In the genomic region with DNA sequence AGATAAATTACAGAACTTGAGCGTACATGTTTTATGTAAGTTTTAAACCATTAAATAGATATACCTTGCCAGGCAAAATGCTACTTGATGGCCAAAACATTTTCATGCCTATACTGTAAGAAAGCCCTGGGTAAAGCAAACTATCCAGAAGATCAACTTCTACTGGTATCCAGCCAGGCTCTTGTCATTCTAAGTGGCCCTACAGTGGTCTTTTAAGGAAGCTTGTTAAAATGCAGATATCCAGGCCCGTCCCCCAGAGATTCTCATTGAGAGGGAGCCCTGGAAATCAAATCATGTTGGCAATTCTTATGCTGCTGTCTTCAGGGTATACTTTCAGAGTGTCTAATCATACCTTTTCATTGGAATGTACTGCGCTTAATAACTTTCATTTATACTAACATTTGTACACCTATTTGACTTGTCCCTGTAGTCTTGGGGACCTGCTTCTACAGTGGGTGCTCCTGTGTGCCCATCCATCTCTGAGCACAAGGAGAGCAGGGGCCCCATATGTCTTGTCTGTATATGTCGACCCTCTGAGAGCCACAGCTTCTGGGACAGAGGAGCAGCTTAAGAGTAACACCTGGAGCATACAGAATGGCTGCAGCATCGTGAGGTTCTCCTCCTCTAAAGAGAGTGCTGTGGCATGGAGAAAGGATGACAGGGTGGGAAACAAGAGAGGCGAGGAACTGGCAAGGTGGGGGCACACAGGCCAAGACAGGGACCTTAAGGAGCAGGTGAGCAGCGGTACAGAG, we compare ENCODE assay signal across 19 cellular contexts. TPM values are rescaled to one million over a fixed set of nuclear protein-coding genes. Genes with fewer than 3 reads are reported as not detected.
A peak's percentile ranks its signal among the peaks of the same experiment; 100 is the strongest.
DNase-seq lines count a peak whose midpoint lies in the region; ATAC-seq and TF ChIP-seq lines count a peak whose summit lies in the region.
"Had no signal": no experiment of that assay in that cellular context is flagged by ENCODE, and none has a peak within 500 bp of the region (broad histone marks: within the 10 kb centered on the region; RNA-seq: fewer than 3 reads in every experiment).

No MANE protein-coding gene starts in this region.

- H3K36me3 ChIP-seq in iPS-15b (ENCODE audit: control insufficient read depth, insufficient read depth, low read length) (no peaks in the 10 kb centered on the region), mesenchymal stem cell (ENCODE audit: control insufficient read depth in 1 of 2, insufficient read depth in 2 of 2, low read depth in 1 of 2, low read length in 2 of 2) (peaks cover 6 to 38% of the 10 kb centered on the region in 2 experiments)

- H4K8ac ChIP-seq in mesenchymal stem cell (ENCODE audit: low read length) = no peak overlapping the region

- H3K4ac ChIP-seq in mesenchymal stem cell (ENCODE audit: low read depth in 1 of 2, low read length in 2 of 2) = no peak overlapping the region

- peak overlapping the region; percentile 87 for H3K27ac Mint-ChIP-seq in activated naive CD4-positive, alpha-beta T cell treated with anti-CD3 and anti-CD28 coated beads, Interleukin-2, amount 50 U/mL, for 24 hours
- peak overlapping the region; percentile 24 for H3K27ac Mint-ChIP-seq in activated T-helper 1 cell treated with anti-CD3 and anti-CD28 coated beads, Interleukin-12 subunit alpha, Interleukin-12 subunit beta, Interleukin-2, Interleukin-4 antibody, amounts not matched to agents 30 ng/mL and 10 ng/mL and 1 ng/mL, durations not matched to agents 14 hours and 24 hours and 36 hours
- peak overlapping the region; percentile 13 for H3K27ac Mint-ChIP-seq in type B pancreatic cell
- H3K27ac Mint-ChIP-seq in activated CD4-positive, alpha-beta memory T cell treated with anti-CD3 and anti-CD28 coated beads, Interleukin-2, amount 10 ng/mL, durations not matched to agents 7 days and 5 days = no peak overlapping the region
- H3K27ac Mint-ChIP-seq: activated B cell treated with CpG ODN at 0.5 μM for 24 hours; T-helper 1 cell treated with Interleukin-12 subunit alpha and Interleukin-12 subunit beta and Interleukin-4 antibody, amounts not matched to agents 30 μg/mL and 1 μg/mL, for 36 hours had no signal

- DNase-seq in activated naive CD4-positive, alpha-beta T cell treated with anti-CD3 and anti-CD28 coated beads, Interleukin-2, amount 50 U/mL, for 16 hours = no peak
- DNase-seq in activated T-helper 1 cell treated with anti-CD3 and anti-CD28 coated beads, Interleukin-12 subunit alpha, Interleukin-12 subunit beta, Interleukin-2, Interleukin-4 antibody, amounts not matched to agents 30 ng/mL and 10 ng/mL and 1 ng/mL, durations not matched to agents 14 hours and 24 hours and 36 hours (ENCODE audit: low spot score) = no peak
- no peak for DNase-seq in type B pancreatic cell (ENCODE audit: extremely low spot score, unreplicated experiment)
- DNase-seq in activated CD4-positive, alpha-beta memory T cell treated with anti-CD3 and anti-CD28 coated beads, Interleukin-2, amount 10 ng/mL, durations not matched to agents 7 days and 5 days = no peak
- DNase-seq in mesenchymal stem cell = no peak
- DNase-seq: activated B cell treated with CpG ODN at 0.5 μM for 24 hours; activated CD8-positive, alpha-beta memory T cell treated with anti-CD3 and anti-CD28 coated beads for 24 hours; DMS79; heart right ventricle; MG63; NCI-H146; NCI-H748 treated with DMSO at 0.1 percent for 48 hours; SHP77 treated with DMSO at 0.1 percent for 48 hours; stomach had no signal

- POLR2A ChIA-PET in activated CD4-positive, alpha-beta memory T cell treated with anti-CD3 and anti-CD28 coated beads, Interleukin-2, amount 10 ng/mL, durations not matched to agents 7 days and 5 days (lab: Charles Lee) = interaction anchor here (0.6 to 1.4 kb wide), 2 partner anchors 9 to 47 kb away, joined by 3 read pairs; no protein-coding TSS in a partner anchor

- no peak overlapping the region for H2AFZ ChIP-seq in mesenchymal stem cell (ENCODE audit: low read depth, low read length)

- no peak for TF ChIP-seq CTCF in type B pancreatic cell (conservative IDR thresholded peaks at IDR 0.05)

- H3K27ac ChIP-seq in mesenchymal stem cell (ENCODE audit: low read length, poor library complexity, severe bottlenecking) = no peak overlapping the region
- H3K27ac ChIP-seq: C4-2B, heart right ventricle, stomach had no signal

- H3K9ac ChIP-seq in iPS-15b (ENCODE audit: low read depth, low read length) = no peak overlapping the region
- H3K9ac ChIP-seq in mesenchymal stem cell (ENCODE audit: low read length) = no peak overlapping the region

- no peak overlapping the region for H2BK5ac ChIP-seq in mesenchymal stem cell (ENCODE audit: low read depth, low read length, poor library complexity, severe bottlenecking)

- H3K27me3 ChIP-seq in iPS-15b (ENCODE audit: control insufficient read depth, insufficient read depth, low read length) (no peaks in the 10 kb centered on the region), mesenchymal stem cell (ENCODE audit: control insufficient read depth in 1 of 2, insufficient read depth in 1 of 2, low read length in 2 of 2) (no peaks in the 10 kb centered on the region)
- H3K27me3 ChIP-seq: heart right ventricle, MG63, stomach had no signal

- CTCF ChIA-PET in activated CD4-positive, alpha-beta memory T cell treated with anti-CD3 and anti-CD28 coated beads, Interleukin-2, amount 10 ng/mL, durations not matched to agents 7 days and 5 days (lab: Charles Lee) = no interaction called here

- H3K9me3 ChIP-seq in iPS-15b (ENCODE audit: control insufficient read depth, insufficient read depth, low read length) (no peaks in the 10 kb centered on the region), mesenchymal stem cell (ENCODE audit: control insufficient read depth, low read length) (no peaks in the 10 kb centered on the region)
- H3K9me3 ChIP-seq: heart right ventricle, MG63, stomach had no signal

- H3K27me3 Mint-ChIP-seq in activated naive CD4-positive, alpha-beta T cell treated with anti-CD3 and anti-CD28 coated beads, Interleukin-2, amount 50 U/mL, for 24 hours = no peaks in the 10 kb centered on the region
- H3K27me3 Mint-ChIP-seq in activated T-helper 1 cell treated with anti-CD3 and anti-CD28 coated beads, Interleukin-12 subunit alpha, Interleukin-12 subunit beta, Interleukin-2, Interleukin-4 antibody, amounts not matched to agents 30 ng/mL and 10 ng/mL and 1 ng/mL, durations not matched to agents 14 hours and 24 hours and 36 hours (ENCODE audit: insufficient read depth) = no peaks in the 10 kb centered on the region
- H3K27me3 Mint-ChIP-seq in type B pancreatic cell = no peaks in the 10 kb centered on the region
- H3K27me3 Mint-ChIP-seq in activated CD4-positive, alpha-beta memory T cell treated with anti-CD3 and anti-CD28 coated beads, Interleukin-2, amount 10 ng/mL, durations not matched to agents 7 days and 5 days = no peaks in the 10 kb centered on the region
- H3K27me3 Mint-ChIP-seq: activated B cell treated with CpG ODN at 0.5 μM for 24 hours had no signal

- no peak overlapping the region for H3K4me3 Mint-ChIP-seq in activated naive CD4-positive, alpha-beta T cell treated with anti-CD3 and anti-CD28 coated beads, Interleukin-2, amount 50 U/mL, for 24 hours
- no peak overlapping the region for H3K4me3 Mint-ChIP-seq in activated T-helper 1 cell treated with anti-CD3 and anti-CD28 coated beads, Interleukin-12 subunit alpha, Interleukin-12 subunit beta, Interleukin-2, Interleukin-4 antibody, amounts not matched to agents 30 ng/mL and 10 ng/mL and 1 ng/mL, durations not matched to agents 14 hours and 24 hours and 36 hours
- H3K4me3 Mint-ChIP-seq in type B pancreatic cell = no peak overlapping the region
- no peak overlapping the region for H3K4me3 Mint-ChIP-seq in activated CD4-positive, alpha-beta memory T cell treated with anti-CD3 and anti-CD28 coated beads, Interleukin-2, amount 10 ng/mL, durations not matched to agents 7 days and 5 days
- H3K4me3 Mint-ChIP-seq: activated B cell treated with CpG ODN at 0.5 μM for 24 hours; T-helper 1 cell treated with Interleukin-12 subunit alpha and Interleukin-12 subunit beta and Interleukin-4 antibody, amounts not matched to agents 30 μg/mL and 1 μg/mL, for 36 hours had no signal

- no peak overlapping the region for H3K14ac ChIP-seq in mesenchymal stem cell (ENCODE audit: low read length in 2 of 2)

- no peak overlapping the region for H2BK15ac ChIP-seq in mesenchymal stem cell (ENCODE audit: low read depth, poor library complexity, severe bottlenecking)

- H3K4me3 ChIP-seq in iPS-15b (ENCODE audit: low read depth, low read length) (peak overlapping the region; percentile 20), mesenchymal stem cell (ENCODE audit: insufficient read depth in 1 of 2, low read depth in 1 of 2, low read length in 2 of 2) (no peak overlapping the region)
- H3K4me3 ChIP-seq: heart right ventricle, MG63, stomach had no signal

- peaks cover 53% of the 10 kb centered on the region for H3K4me1 Mint-ChIP-seq in activated naive CD4-positive, alpha-beta T cell treated with anti-CD3 and anti-CD28 coated beads, Interleukin-2, amount 50 U/mL, for 24 hours
- H3K4me1 Mint-ChIP-seq in activated T-helper 1 cell treated with anti-CD3 and anti-CD28 coated beads, Interleukin-12 subunit alpha, Interleukin-12 subunit beta, Interleukin-2, Interleukin-4 antibody, amounts not matched to agents 30 ng/mL and 10 ng/mL and 1 ng/mL, durations not matched to agents 14 hours and 24 hours and 36 hours (ENCODE audit: low read depth) = peaks cover 36% of the 10 kb centered on the region
- H3K4me1 Mint-ChIP-seq in type B pancreatic cell (ENCODE audit: unreplicated experiment) = peaks cover 18% of the 10 kb centered on the region
- H3K4me1 Mint-ChIP-seq in activated CD4-positive, alpha-beta memory T cell treated with anti-CD3 and anti-CD28 coated beads, Interleukin-2, amount 10 ng/mL, durations not matched to agents 7 days and 5 days = peaks cover 25% of the 10 kb centered on the region

- peaks cover 8% of the 10 kb centered on the region for H3K79me1 ChIP-seq in mesenchymal stem cell (replicated peaks; ENCODE audit: low read length, poor library complexity, severe bottlenecking)

- no peak overlapping the region for H3K18ac ChIP-seq in mesenchymal stem cell (ENCODE audit: low read depth in 1 of 2, low read length in 2 of 2)

- H4K91ac ChIP-seq in mesenchymal stem cell (ENCODE audit: low read length) = no peak overlapping the region

- peaks cover 4% of the 10 kb centered on the region for H3K36me3 Mint-ChIP-seq in activated naive CD4-positive, alpha-beta T cell treated with anti-CD3 and anti-CD28 coated beads, Interleukin-2, amount 50 U/mL, for 24 hours
- peaks cover 10% of the 10 kb centered on the region for H3K36me3 Mint-ChIP-seq in activated T-helper 1 cell treated with anti-CD3 and anti-CD28 coated beads, Interleukin-12 subunit alpha, Interleukin-12 subunit beta, Interleukin-2, Interleukin-4 antibody, amounts not matched to agents 30 ng/mL and 10 ng/mL and 1 ng/mL, durations not matched to agents 14 hours and 24 hours and 36 hours (ENCODE audit: low read depth)
- H3K36me3 Mint-ChIP-seq in type B pancreatic cell = peaks cover 13% of the 10 kb centered on the region
- peaks cover 18% of the 10 kb centered on the region for H3K36me3 Mint-ChIP-seq in activated CD4-positive, alpha-beta memory T cell treated with anti-CD3 and anti-CD28 coated beads, Interleukin-2, amount 10 ng/mL, durations not matched to agents 7 days and 5 days (ENCODE audit: low read depth)

- no peak overlapping the region for H3K23ac ChIP-seq in mesenchymal stem cell (ENCODE audit: low read length in 2 of 2)

- H2AK5ac ChIP-seq in mesenchymal stem cell (ENCODE audit: low read length, severe bottlenecking) = no peak overlapping the region

- no peak overlapping the region for H3K4me2 ChIP-seq in mesenchymal stem cell (ENCODE audit: low read length, poor library complexity, severe bottlenecking)

- intact Hi-C loops in activated T-helper 1 cell treated with anti-CD3 and anti-CD28 coated beads, Interleukin-12 subunit alpha, Interleukin-12 subunit beta, Interleukin-2, Interleukin-4 antibody, amounts not matched to agents 30 ng/mL and 10 ng/mL and 1 ng/mL, durations not matched to agents 14 hours and 24 hours and 36 hours (cut with micrococcal nuclease) = no loop called here

- no peak overlapping the region for H2BK120ac ChIP-seq in mesenchymal stem cell (ENCODE audit: low read depth, low read length)

- H2BK12ac ChIP-seq in mesenchymal stem cell (ENCODE audit: low read length in 2 of 2) = no peak overlapping the region

- H3K9me3 Mint-ChIP-seq in activated naive CD4-positive, alpha-beta T cell treated with anti-CD3 and anti-CD28 coated beads, Interleukin-2, amount 50 U/mL, for 24 hours = no peaks in the 10 kb centered on the region
- no peaks in the 10 kb centered on the region for H3K9me3 Mint-ChIP-seq in activated T-helper 1 cell treated with anti-CD3 and anti-CD28 coated beads, Interleukin-12 subunit alpha, Interleukin-12 subunit beta, Interleukin-2, Interleukin-4 antibody, amounts not matched to agents 30 ng/mL and 10 ng/mL and 1 ng/mL, durations not matched to agents 14 hours and 24 hours and 36 hours
- H3K9me3 Mint-ChIP-seq in type B pancreatic cell = no peaks in the 10 kb centered on the region
- H3K9me3 Mint-ChIP-seq in activated CD4-positive, alpha-beta memory T cell treated with anti-CD3 and anti-CD28 coated beads, Interleukin-2, amount 10 ng/mL, durations not matched to agents 7 days and 5 days = no peaks in the 10 kb centered on the region
- H3K9me3 Mint-ChIP-seq: activated B cell treated with CpG ODN at 0.5 μM for 24 hours; T-helper 1 cell treated with Interleukin-12 subunit alpha and Interleukin-12 subunit beta and Interleukin-4 antibody, amounts not matched to agents 30 μg/mL and 1 μg/mL, for 36 hours had no signal

- peaks cover 8% of the 10 kb centered on the region for H3K4me1 ChIP-seq in iPS-15b (ENCODE audit: control insufficient read depth, insufficient read depth, low read length)
- peaks cover 4% of the 10 kb centered on the region for H3K4me1 ChIP-seq in mesenchymal stem cell (ENCODE audit: control insufficient read depth, insufficient read depth, low read depth, low read length)

- no peak for ATAC-seq in GM18909 (IDR thresholded peaks at IDR 0.05; ENCODE audit: poor library complexity, unreplicated experiment)
- ATAC-seq: heart right ventricle had no signal

- WGBS in mesenchymal stem cell = 80% methylated on average over 5 of the region's 7 CpGs

RNA-seq across cellular contexts. Expression of a gene that starts 43.6 kb away (rescaled TPM):
- 53.8 and 60.1 TPM in 2 replicates for total RNA-seq in activated T-helper 1 cell treated with anti-CD3 and anti-CD28 coated beads, Interleukin-12 subunit alpha, Interleukin-12 subunit beta, Interleukin-2, Interleukin-4 antibody, amounts not matched to agents 30 ng/mL and 10 ng/mL and 1 ng/mL, durations not matched to agents 14 hours and 24 hours and 36 hours
- 64.3 and 72.6 TPM in 2 replicates for total RNA-seq in type B pancreatic cell (ENCODE audit: low replicate concordance)
- total RNA-seq in activated CD4-positive, alpha-beta memory T cell treated with anti-CD3 and anti-CD28 coated beads, Interleukin-2, amount 10 ng/mL, durations not matched to agents 7 days and 5 days = 10 to 100 TPM; 70.7 to 71.6 TPM
- polyA plus RNA-seq in mesenchymal stem cell (2013, experiment 1 of 2) = 19.7 TPM
- 18.8 TPM for polyA plus RNA-seq in mesenchymal stem cell (2013, experiment 2 of 2)

RNA-seq across cellular contexts. Expression of a gene that starts 59.1 kb away (rescaled TPM):
- 80.3 and 87.3 TPM in 2 replicates for total RNA-seq in activated T-helper 1 cell treated with anti-CD3 and anti-CD28 coated beads, Interleukin-12 subunit alpha, Interleukin-12 subunit beta, Interleukin-2, Interleukin-4 antibody, amounts not matched to agents 30 ng/mL and 10 ng/mL and 1 ng/mL, durations not matched to agents 14 hours and 24 hours and 36 hours
- 77.7 and 102 TPM in 2 replicates for total RNA-seq in type B pancreatic cell (ENCODE audit: low replicate concordance)
- total RNA-seq in activated CD4-positive, alpha-beta memory T cell treated with anti-CD3 and anti-CD28 coated beads, Interleukin-2, amount 10 ng/mL, durations not matched to agents 7 days and 5 days = 10 to 100 TPM; 65.3 to 66.4 TPM
- polyA plus RNA-seq in mesenchymal stem cell (2013, experiment 1 of 2) = 63.6 TPM
- polyA plus RNA-seq in mesenchymal stem cell (2013, experiment 2 of 2) = 69.4 TPM
